In the genomic region with DNA sequence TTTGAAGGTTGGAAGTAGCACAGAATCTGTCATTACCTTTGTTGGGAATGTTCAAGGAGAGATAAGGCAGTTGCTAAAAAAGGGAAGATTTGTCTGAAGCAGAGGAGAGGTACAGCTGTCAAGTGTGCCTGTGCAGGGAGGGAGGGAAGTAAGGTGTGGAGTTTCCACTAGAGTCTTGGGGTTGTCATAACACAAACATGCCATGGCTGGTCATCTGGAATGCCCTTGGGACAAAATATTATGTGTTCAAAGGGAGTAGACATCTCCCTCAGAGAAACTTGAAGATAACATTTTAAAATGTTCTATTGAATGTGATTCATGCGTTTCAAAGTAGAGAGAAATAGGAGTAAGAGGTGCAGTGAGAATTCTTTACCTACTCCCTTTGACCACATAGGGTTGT, we compare ENCODE assay signal across 23 cellular contexts.
DNase-seq lines count a peak whose midpoint lies in the region; ATAC-seq and TF ChIP-seq lines count a peak whose summit lies in the region.
"Had no signal": no experiment of that assay in that cellular context is flagged by ENCODE, and none has a peak within 500 bp of the region (broad histone marks: within the 10 kb centered on the region; RNA-seq: fewer than 3 reads in every experiment).

No MANE protein-coding gene starts in this region.

- H3K18ac ChIP-seq in IMR-90 (ENCODE audit: low read depth, low read length) = peak overlapping the region; percentile 61; the same call in 1 of the 2 replicates

- H3K79me2 ChIP-seq in PC-3 (ENCODE audit: low read length) (no peaks in the 10 kb centered on the region), smooth muscle cell (ENCODE audit: low read depth) (no peaks in the 10 kb centered on the region)

- H2AK5ac ChIP-seq in IMR-90 (ENCODE audit: low read depth, low read length) = peak overlapping the region; percentile 83; the same call in 1 of the 2 replicates

- H2AFZ ChIP-seq in IMR-90 (replicated peaks; ENCODE audit: low read length, poor library complexity) = no peak overlapping the region
- 0 out of 2 replicates have a peak overlapping the region, but pooled peaks have one; percentile 6 for H2AFZ ChIP-seq in PC-3 (ENCODE audit: low read length)
- H2AFZ ChIP-seq in smooth muscle cell (ENCODE audit: low read depth) = no peak overlapping the region
- H2AFZ ChIP-seq: GM23248 had no signal

- H3K14ac ChIP-seq in IMR-90 (replicated peaks; ENCODE audit: low read depth, low read length) = peak overlapping the region; percentile 53; the same call in 1 of the 2 replicates

- H2BK15ac ChIP-seq in IMR-90 (ENCODE audit: low read depth, low read length) = peak overlapping the region; percentile 95; the same call in 2 of the 3 replicates

- TF ChIP-seq POLR2A in IMR-90 (IDR thresholded peaks at IDR 0.05; ENCODE audit: low read depth, low read length) = no peak

- H3K27me3 ChIP-seq in IMR-90 (ENCODE audit: control insufficient read depth, insufficient read depth, low read length) (no peaks in the 10 kb centered on the region), PC-3 (ENCODE audit: low read length) (no peaks in the 10 kb centered on the region), smooth muscle cell (ENCODE audit: low read depth) (no peaks in the 10 kb centered on the region)
- H3K27me3 ChIP-seq: BE2C, Peyer's patch, SJCRH30 had no signal

- no peak overlapping the region for H2AK9ac ChIP-seq in IMR-90 (replicated peaks; ENCODE audit: low read depth, low read length, poor library complexity)

- H3K4me3 ChIP-seq in IMR-90 (ENCODE audit: insufficient read depth, low read depth, low read length) = no peak overlapping the region
- H3K4me3 ChIP-seq in PC-3 (ENCODE audit: low read length) = no peak overlapping the region
- H3K4me3 ChIP-seq in smooth muscle cell = no peak overlapping the region
- H3K4me3 ChIP-seq in foreskin fibroblast (ENCODE audit: low read depth in 1 of 2, low read length in 2 of 2) = no peak overlapping the region
- H3K4me3 ChIP-seq: GM23248, HAP-1, Peyer's patch, SJCRH30 had no signal

- H3K56ac ChIP-seq in IMR-90 (ENCODE audit: extremely low read depth, insufficient read depth, low read length) = no peak overlapping the region

- H3K27ac ChIP-seq in IMR-90 (ENCODE audit: insufficient read depth, low read length) (no peak overlapping the region), PC-3 (ENCODE audit: low read length) (no peak overlapping the region), smooth muscle cell (ENCODE audit: low read depth) (peak overlapping the region; percentile 61)
- H3K27ac ChIP-seq: GM23248, Peyer's patch, SJCRH30 had no signal

- peak overlapping the region; percentile 72; the same call in 1 of the 2 replicates for H2BK20ac ChIP-seq in IMR-90 (ENCODE audit: low read depth, low read length)

- H3K9ac ChIP-seq in IMR-90 (ENCODE audit: low read depth, low read length) (no peak overlapping the region), PC-3 (ENCODE audit: low read length) (no peak overlapping the region), smooth muscle cell (ENCODE audit: low read depth) (no peak overlapping the region)
- H3K9ac ChIP-seq: GM23248 had no signal

- peak overlapping the region in 1 of 2 experiments; percentile 73; a peak in 2 of 4 replicates for H4K8ac ChIP-seq in IMR-90 (ENCODE audit: low read depth in 2 of 2, low read length in 2 of 2)

- H3K9me3 ChIP-seq in IMR-90 (ENCODE audit: control insufficient read depth, insufficient read depth, low read length) = peaks cover 3% of the 10 kb centered on the region; the same call in 1 of the 2 replicates
- H3K9me3 ChIP-seq in PC-3 (ENCODE audit: low read length) = no peaks in the 10 kb centered on the region
- H3K9me3 ChIP-seq in smooth muscle cell (replicated peaks; ENCODE audit: low read depth) = no peaks in the 10 kb centered on the region
- H3K9me3 ChIP-seq: HAP-1, Peyer's patch had no signal

- in situ Hi-C loops in IMR-90 (cut with MboI; ENCODE audit: low sequenced_read_pairs) = no loop called here

- CTCF ChIA-PET in IMR-90 (lab: Yijun Ruan, JAX) = no interaction called here
- CTCF ChIA-PET in PC-3 (lab: Charles Lee) = no interaction called here

- no peaks in the 10 kb centered on the region for H3K9me2 ChIP-seq in PC-3 (replicated peaks; ENCODE audit: low read length)

- dilution Hi-C loops in IMR-90 (cut with HindIII; ENCODE audit: low sequenced_read_pairs, unreplicated experiment) = no loop called here

- no TSS peak for BruUV-seq in IMR-90 (replicated peaks; lab: Mats Ljungman, UMichigan)
- BruUV-seq in PC-3 (replicated peaks; lab: Mats Ljungman, UMichigan) = no TSS peak

- peak overlapping the region; percentile 14 for H4K91ac ChIP-seq in IMR-90 (ENCODE audit: insufficient read depth, low read depth, low read length)

- 0 out of 2 replicates have a peak, but pooled peaks cover 3% of the 10 kb centered on the region for H3K9me1 ChIP-seq in IMR-90 (ENCODE audit: insufficient read depth, low read length)

- ATAC-seq in IMR-90 (ENCODE audit: low read depth) (no peak), PC-3 (no peak), GM19328 (IDR thresholded peaks at IDR 0.05; ENCODE audit: unreplicated experiment) (no peak)

- peak overlapping the region; percentile 6; the same call in 1 of the 2 replicates for H4K5ac ChIP-seq in IMR-90 (ENCODE audit: low read depth, low read length)

- H3K4me1 ChIP-seq in IMR-90 (ENCODE audit: control insufficient read depth, insufficient read depth, low read length) (peaks cover 7% of the 10 kb centered on the region), PC-3 (ENCODE audit: insufficient read depth, low read length) (no peaks in the 10 kb centered on the region; the same call in 1 of the 2 replicates), smooth muscle cell (ENCODE audit: low read depth) (no peaks in the 10 kb centered on the region)
- H3K4me1 ChIP-seq: BE2C, HAP-1, Peyer's patch had no signal

- no peak overlapping the region for H2BK5ac ChIP-seq in IMR-90 (ENCODE audit: low read depth, low read length, poor library complexity, severe bottlenecking)

- TF ChIP-seq RAD21 in IMR-90 (IDR thresholded peaks at IDR 0.05; ENCODE audit: low read length) = no peak

- H4K20me1 ChIP-seq in IMR-90 (ENCODE audit: insufficient read depth, low read length) (no peaks in the 10 kb centered on the region), PC-3 (ENCODE audit: low read length) (no peaks in the 10 kb centered on the region), smooth muscle cell (ENCODE audit: low read depth) (no peaks in the 10 kb centered on the region)

- POLR2A ChIA-PET in IMR-90 (lab: Charles Lee; ENCODE audit: unreplicated experiment) (no interaction called here), PC-3 (lab: Charles Lee; ENCODE audit: unreplicated experiment) (no interaction called here)

- DNase-seq in IMR-90 (no peak), PC-3 (no peak), kidney tubule cell (ENCODE audit: low spot score) (peak; percentile 17), smooth muscle cell (lab: John Stamatoyannopoulos, UW; ENCODE audit: unreplicated experiment) (no peak), foreskin fibroblast (no peak), C1 segment of cervical spinal cord (lab: John Stamatoyannopoulos, UW) (no peak)
- DNase-seq: BE2C; CD4-positive, CD25-positive, alpha-beta regulatory T cell; DMS79; Kasumi-1; MM.1S; NCI-H1048; NCI-H1417 treated with DMSO at 0.1 percent for 48 hours; NCI-H187; NCI-H345; NCI-H524; NCI-H774; NK-92 treated with Interleukin-12 subunit alpha and Interleukin-12 subunit beta, amount 100 ng/mL, for 24 hours; Peyer's patch had no signal

- intact Hi-C loops in IMR-90 (cut with micrococcal nuclease) (no loop called here), PC-3 (cut with micrococcal nuclease) (no loop called here)

- no peak for TF ChIP-seq CTCF in IMR-90 (conservative IDR thresholded peaks at IDR 0.05; ENCODE audit: low read depth, low read length)
- TF ChIP-seq CTCF in PC-3 (conservative IDR thresholded peaks at IDR 0.05; ENCODE audit: low read depth, low read length) = no peak
- TF ChIP-seq CTCF in smooth muscle cell (IDR thresholded peaks at IDR 0.05; ENCODE audit: borderline replicate concordance, insufficient read depth, poor library complexity, severe bottlenecking) = no peak
- TF ChIP-seq CTCF in foreskin fibroblast (IDR thresholded peaks at IDR 0.05; ENCODE audit: low read depth, low read length) = no peak

- H3K4ac ChIP-seq in IMR-90 (ENCODE audit: low read depth, low read length) = peak overlapping the region; percentile 69

- peak overlapping the region; percentile 58 for H2BK120ac ChIP-seq in IMR-90 (ENCODE audit: low read depth, low read length)

- H3K4me2 ChIP-seq in IMR-90 (ENCODE audit: low read depth, low read length) = no peak overlapping the region
- H3K4me2 ChIP-seq in PC-3 (ENCODE audit: low read length) = no peak overlapping the region
- no peak overlapping the region for H3K4me2 ChIP-seq in smooth muscle cell

- no peaks in the 10 kb centered on the region for H3K36me3 ChIP-seq in IMR-90 (ENCODE audit: control insufficient read depth, insufficient read depth, low read length)
- no peaks in the 10 kb centered on the region for H3K36me3 ChIP-seq in PC-3 (ENCODE audit: low read depth, low read length)
- H3K36me3 ChIP-seq in smooth muscle cell (ENCODE audit: low read depth) = no peaks in the 10 kb centered on the region
- H3K36me3 ChIP-seq: BE2C, HAP-1, Peyer's patch had no signal

- no CpG with 5 or more reads among the region's 1 CpG for WGBS in IMR-90 (ENCODE audit: extremely low coverage in 2 of 2, insufficient read length in 1 of 2), 2 experiments
- WGBS in smooth muscle cell (ENCODE audit: low lambda C conversion rate) = 83% methylated on average over 1 of the region's 1 CpG

- no peaks in the 10 kb centered on the region for H3K79me1 ChIP-seq in IMR-90 (ENCODE audit: low read depth in 1 of 2, low read length in 2 of 2)

- H3K23ac ChIP-seq in IMR-90 (ENCODE audit: low read depth, low read length) = 0 out of 2 replicates have a peak overlapping the region, but pooled peaks have one; percentile 21

- H3F3A ChIP-seq in PC-3 (ENCODE audit: low read length, unreplicated experiment) = no peaks in the 10 kb centered on the region
- H3F3A ChIP-seq in smooth muscle cell (ENCODE audit: low read depth) = no peaks in the 10 kb centered on the region

TF ChIP-seq in IMR-90, 13 proteins besides CTCF, POLR2A, EP300 and RAD21 (continues in another document):
- no peak for TF ChIP-seq MAFK (IDR thresholded peaks at IDR 0.05; ENCODE audit: low read depth, low read length)
- no peak for TF ChIP-seq CHD1 (IDR thresholded peaks at IDR 0.05; ENCODE audit: low read depth, low read length)
- TF ChIP-seq, protein P1, sequence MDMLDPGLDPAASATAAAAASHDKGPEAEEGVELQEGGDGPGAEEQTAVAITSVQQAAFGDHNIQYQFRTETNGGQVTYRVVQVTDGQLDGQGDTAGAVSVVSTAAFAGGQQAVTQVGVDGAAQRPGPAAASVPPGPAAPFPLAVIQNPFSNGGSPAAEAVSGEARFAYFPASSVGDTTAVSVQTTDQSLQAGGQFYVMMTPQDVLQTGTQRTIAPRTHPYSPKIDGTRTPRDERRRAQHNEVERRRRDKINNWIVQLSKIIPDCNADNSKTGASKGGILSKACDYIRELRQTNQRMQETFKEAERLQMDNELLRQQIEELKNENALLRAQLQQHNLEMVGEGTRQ (IDR thresholded peaks at IDR 0.05; ENCODE audit: low read depth, low read length) = no peak
- TF ChIP-seq MAZ (IDR thresholded peaks at IDR 0.05; ENCODE audit: borderline replicate concordance, low read depth, low read length) = no peak
